ENCODE assay signal across 8 cellular contexts in genomic region chr1:27830621-27831424, GRCh38. TPM values are rescaled to one million over a fixed set of nuclear protein-coding genes. Genes with fewer than 3 reads are reported as not detected.
DNase-seq lines count a peak whose midpoint lies in the region; ATAC-seq and TF ChIP-seq lines count a peak whose summit lies in the region.

TSS of gene PPP1R8 (plus strand) at chr1:27830782. CDS start at chr1:27830836, 54 bp downstream.

- TF ChIP-seq EP300 in esophagus muscularis mucosa (IDR thresholded peaks at IDR 0.05), result no peak

- WGBS in esophagus muscularis mucosa, result 0% methylated on average over 43 of the region's 60 CpGs

- H3K9me3 ChIP-seq in Peyer's patch, result no peaks in the 10 kb centered on the region
- no peaks in the 10 kb centered on the region for H3K9me3 ChIP-seq in esophagus muscularis mucosa

- in situ Hi-C loops in KBM-7 (cut with MboI; ENCODE audit: low pct_unique_long_range_greater_than_20kb, low sequenced_read_pairs), result no loop called here

- H3K4me1 ChIP-seq in Peyer's patch (peaks cover 0 to 14% (median 3%) of the 10 kb centered on the region in 4 donors), esophagus muscularis mucosa (peaks cover 15 to 38% (median 25%) of the 10 kb centered on the region in 4 donors)

- peaks cover 0 to 22% (median 0%) of the 10 kb centered on the region in 3 donors for H3K36me3 ChIP-seq in Peyer's patch
- H3K36me3 ChIP-seq in esophagus muscularis mucosa, result peaks cover 0 to 30% (median 9%) of the 10 kb centered on the region in 4 donors

- H3K4me3 ChIP-seq in Peyer's patch (peak within 1 kb of the TSS; percentile 70 to 90 (median 80)), esophagus muscularis mucosa (peak within 1 kb of the TSS; percentile 85 to 95 (median 90))

- TF ChIP-seq POLR2A in Peyer's patch (IDR thresholded peaks at IDR 0.05), result peak; percentile 71 to 79
- TF ChIP-seq POLR2A in esophagus muscularis mucosa (IDR thresholded peaks at IDR 0.05; ENCODE audit: low read depth), result peak; percentile 62

- TF ChIP-seq CTCF in Peyer's patch (IDR thresholded peaks at IDR 0.05), result no peak
- no peak for TF ChIP-seq CTCF in esophagus muscularis mucosa (IDR thresholded peaks at IDR 0.05)

- peak; percentile 97 for DNase-seq in DMS153 (lab: John Stamatoyannopoulos, UW)
- peak; percentile 96 for DNase-seq in KBM-7
- DNase-seq in Peyer's patch, result peak; percentile 90 to 96 (median 93)
- DNase-seq in activated T-cell treated with anti-CD3 and anti-CD28 coated beads, Interleukin-2, amount 50 U/mL, for 48 hours, result peak; percentile 93
- peak; percentile 96 for DNase-seq in esophagus muscularis mucosa (ENCODE audit: extremely low spot score)
- DNase-seq in myocyte (ENCODE audit: low read depth), result peak; percentile 98
- peak; percentile 83 to 87 for DNase-seq in stimulated activated CD8-positive, alpha-beta memory T cell treated with anti-CD3 and anti-CD28 coated beads, Interleukin-7, amount 100 ng/mL, for 48 hours (ENCODE audit: extremely low read depth in 1 of 2, low read depth in 1 of 2)

- H3K27ac ChIP-seq in Peyer's patch (peak within 1 kb of the TSS; percentile 82 to 86 (median 84)), esophagus muscularis mucosa (replicated peaks in 1 of 4) (peak within 1 kb of the TSS; percentile 85 to 92 (median 92))

- H3K27me3 ChIP-seq in Peyer's patch, result no peaks in the 10 kb centered on the region
- no peaks in the 10 kb centered on the region for H3K27me3 ChIP-seq in esophagus muscularis mucosa

- intact Hi-C loops in esophagus muscularis mucosa (cut with DNase I), result loop anchor here (10.0 kb wide), 2 partner anchors 106 to 156 kb away; partner anchors contain the start of genes FAM76A and IFI6

- peak; percentile 97 for ATAC-seq in GM21619 (IDR thresholded peaks at IDR 0.05; ENCODE audit: unreplicated experiment)

RNA-seq across cellular contexts. Expression of gene PPP1R8, which starts in this region (rescaled TPM):
- total RNA-seq in Peyer's patch (10 to 100 TPM; 19.1 to 82.5 (median 27.0) TPM), esophagus muscularis mucosa (10 to 100 TPM; 33.2 to 51.6 (median 42.0) TPM), myocyte (37.5 and 48.2 TPM in 2 replicates)
- 34.9 TPM for polyA plus RNA-seq in myocyte (2012)

Comparison
In these comparisons a context has a peak if more than half of its experiments do, and no peak if none do; other contexts are left out.
1. Peak in every context shown above with its lines: DNase-seq, ATAC-seq, H3K4me3 ChIP-seq and H3K27ac ChIP-seq.